ENCODE assay signal across 2 cellular contexts in the genomic region with DNA sequence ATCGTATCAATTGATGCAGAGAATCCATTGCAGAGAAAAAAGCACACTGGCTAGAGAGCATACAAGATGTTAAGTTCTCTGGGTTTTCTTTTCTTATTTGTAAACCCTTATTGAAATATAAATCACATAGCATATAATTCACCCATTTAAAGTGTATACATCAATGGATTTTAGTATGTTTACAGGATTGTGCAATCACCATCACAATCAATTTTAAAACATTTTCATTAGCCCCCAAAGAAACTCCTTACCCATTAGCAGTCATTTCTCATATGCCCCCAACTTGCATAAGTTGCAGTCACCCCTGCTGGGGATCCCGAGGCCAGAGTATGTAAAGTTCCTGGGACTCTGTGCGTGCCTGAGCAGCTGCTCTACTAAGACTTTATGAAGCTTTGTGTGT.
TF ChIP-seq lines count a peak whose summit lies in the region.

No MANE protein-coding gene starts in this region.

TF ChIP-seq in HepG2, 621 proteins besides CTCF, POLR2A, EP300 and RAD21:
- TF ChIP-seq GPN1 (CRISPR knock-in tag; IDR thresholded peaks at IDR 0.05; ENCODE audit: borderline replicate concordance), result no peak
- TF ChIP-seq NFRKB (IDR thresholded peaks at IDR 0.05), result no peak
- no peak for TF ChIP-seq SMAD3 (CRISPR knock-in tag; IDR thresholded peaks at IDR 0.05)
- no peak for TF ChIP-seq KDM5B (CRISPR knock-in tag; IDR thresholded peaks at IDR 0.05; ENCODE audit: borderline replicate concordance)
- TF ChIP-seq DNMT3B (CRISPR knock-in tag; conservative IDR thresholded peaks at IDR 0.05), result no peak
- no peak for TF ChIP-seq ZNF296 (CRISPR knock-in tag; conservative IDR thresholded peaks at IDR 0.05)
- TF ChIP-seq PRMT3 (CRISPR knock-in tag; IDR thresholded peaks at IDR 0.05; ENCODE audit: borderline replicate concordance, low read depth), result no peak
- TF ChIP-seq ZNF260 (CRISPR knock-in tag; IDR thresholded peaks at IDR 0.05; ENCODE audit: borderline replicate concordance, low read depth), result no peak
- TF ChIP-seq SCMH1 (CRISPR knock-in tag; IDR thresholded peaks at IDR 0.05; ENCODE audit: borderline replicate concordance), result no peak

TF ChIP-seq in K562, 482 proteins besides CTCF, POLR2A, EP300 and RAD21:
- TF ChIP-seq ZNF431 (CRISPR knock-in tag; IDR thresholded peaks at IDR 0.05) (no peak), MEF2A (IDR thresholded peaks at IDR 0.05; ENCODE audit: control insufficient read depth, low read depth, low read length) (no peak), JUN (IDR thresholded peaks at IDR 0.05; ENCODE audit: borderline replicate concordance, low read depth, low read length) (no peak), JUN (CRISPR knock-in tag; IDR thresholded peaks at IDR 0.05; ENCODE audit: borderline replicate concordance) (no peak), ZNF699 (CRISPR knock-in tag; IDR thresholded peaks at IDR 0.05; ENCODE audit: insufficient replicate concordance) (no peak), REST (CRISPR knock-in tag; IDR thresholded peaks at IDR 0.05; ENCODE audit: low read depth) (no peak), CEBPG (CRISPR knock-in tag; IDR thresholded peaks at IDR 0.05) (no peak), CEBPG (tag; conservative IDR thresholded peaks at IDR 0.05 in 1 of 2, IDR thresholded peaks at IDR 0.05 in 1 of 2) (peak in 1 of 2 experiments; percentile 31; a peak in 1 of 4 replicates), CEBPB (tag; IDR thresholded peaks at IDR 0.05) (peak; percentile 63; the same call in 1 of the 2 replicates)
